8 cellular contexts compared by ENCODE assay signal in the genomic region with DNA sequence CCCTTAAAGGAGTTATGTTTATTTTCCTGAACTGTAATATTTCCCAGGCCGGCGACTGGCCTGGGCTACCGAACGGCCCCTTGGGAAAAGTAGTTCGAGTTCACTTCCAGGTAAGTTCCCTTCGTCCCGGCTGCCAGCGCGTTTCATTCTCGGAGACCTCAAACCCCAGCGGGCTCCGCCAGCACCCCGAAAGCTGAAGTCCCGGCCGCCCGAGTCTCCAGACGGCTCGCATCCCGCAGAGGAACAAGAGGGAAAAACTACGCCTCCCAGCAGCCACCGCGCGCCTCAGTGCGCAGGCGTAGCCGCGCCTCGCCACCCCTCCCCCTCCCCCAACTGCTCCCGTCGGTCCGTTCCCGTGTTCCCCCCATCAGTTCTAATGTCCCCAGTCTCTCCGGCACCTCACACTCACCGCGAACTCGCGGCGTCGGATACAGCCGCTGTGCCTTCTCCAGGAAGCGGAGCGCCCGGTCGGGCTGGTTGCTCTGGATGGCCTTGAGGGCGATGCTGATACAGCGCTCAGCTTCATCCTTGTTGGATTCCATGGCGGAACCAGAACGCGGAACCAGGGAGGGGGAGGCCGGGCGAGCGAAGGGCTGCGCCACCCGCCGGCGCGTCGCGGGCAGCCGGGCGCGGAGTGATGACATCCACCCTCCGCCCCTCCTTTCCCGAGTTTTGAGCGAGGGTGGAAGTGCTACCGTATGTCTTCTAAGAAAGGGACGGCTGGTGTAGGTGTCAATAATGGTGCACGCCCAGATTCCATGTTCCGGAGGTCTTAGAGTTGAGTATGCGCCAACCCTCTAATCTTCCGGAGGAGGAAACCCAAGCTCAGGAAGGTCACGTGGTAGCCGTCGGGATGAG. TPM values are rescaled to one million over a fixed set of nuclear protein-coding genes. Genes with fewer than 3 reads are reported as not detected.
DNase-seq lines count a peak whose midpoint lies in the region; ATAC-seq and TF ChIP-seq lines count a peak whose summit lies in the region.

A gene (minus strand): TSS at position 564 of the 858 bp plus-strand sequence. CDS start 22 bp downstream, at position 542.

- peaks cover 7% of the 10 kb centered on the region for H3K79me1 ChIP-seq in trophoblast cell (ENCODE audit: low read length)

- peak within 1 kb of the TSS; percentile 100 for H3K9ac ChIP-seq in trophoblast cell (ENCODE audit: low read length)

- peak within 1 kb of the TSS; percentile 85 for H3K18ac ChIP-seq in trophoblast cell (ENCODE audit: low read length)

- ATAC-seq in HG02870 (IDR thresholded peaks at IDR 0.05; ENCODE audit: unreplicated experiment), result peak; percentile 79
- ATAC-seq in heart left ventricle, result peak; percentile 85 to 94 (median 92)

- H3K9me3 ChIP-seq in adrenal gland (replicated peaks in 1 of 3) (no peaks in the 10 kb centered on the region), heart left ventricle (no peaks in the 10 kb centered on the region), trophoblast cell (ENCODE audit: insufficient read depth, low read depth, low read length) (no peaks in the 10 kb centered on the region), tibial nerve (no peaks in the 10 kb centered on the region)

- H4K12ac ChIP-seq in trophoblast cell (ENCODE audit: low read depth, low read length), result peak within 1 kb of the TSS; percentile 94

- peak within 1 kb of the TSS; percentile 50 to 85 (median 80) for H3K4me3 ChIP-seq in adrenal gland
- H3K4me3 ChIP-seq in heart left ventricle, result peak within 1 kb of the TSS; percentile 73 to 98 (median 90)
- peak within 1 kb of the TSS; percentile 97 for H3K4me3 ChIP-seq in trophoblast cell (ENCODE audit: low read depth, low read length)
- H3K4me3 ChIP-seq in tibial nerve, result peak within 1 kb of the TSS; percentile 78 to 94 (median 78)

- in situ Hi-C loops in GM13976 (cut with MboI; ENCODE audit: low sequenced_read_pairs, unreplicated experiment), result loop anchor here (25.0 kb wide), 2 partner anchors 708 to 808 kb away; a partner anchor contains a TSS

- no peak within 1 kb of the TSS for H3K23ac ChIP-seq in trophoblast cell (ENCODE audit: low read length)

- intact Hi-C loops in adrenal gland (cut with DNase I), result loop anchor here in 1 of 2 donors (5.0 kb wide), 1 partner anchor 192 kb away; no protein-coding TSS in a partner anchor
- intact Hi-C loops in heart left ventricle (cut with DNase I), result loop anchor here in 1 of 10 donors (5.0 to 10.0 kb wide), 2 partner anchors 740 to 808 kb away; a partner anchor contains a TSS

- H3K36me3 ChIP-seq in adrenal gland (replicated peaks in 1 of 2) (peaks cover 0 to 5% of the 10 kb centered on the region in 2 donors), heart left ventricle (peaks cover 0 to 28% (median 16%) of the 10 kb centered on the region in 9 donors), trophoblast cell (ENCODE audit: control insufficient read depth in 1 of 2, insufficient read depth in 2 of 2, low read length in 2 of 2) (peaks cover 4 to 15% of the 10 kb centered on the region in 2 experiments), tibial nerve (peaks cover 0 to 20% (median 0%) of the 10 kb centered on the region in 3 donors)

- peak within 1 kb of the TSS; percentile 57 for H2BK120ac ChIP-seq in trophoblast cell (ENCODE audit: insufficient read depth, low read length, poor library complexity)

- H2BK5ac ChIP-seq in trophoblast cell (ENCODE audit: low read depth, low read length, poor library complexity), result peak within 1 kb of the TSS; percentile 95

- H2AK5ac ChIP-seq in trophoblast cell (ENCODE audit: low read length), result peak within 1 kb of the TSS; percentile 26

- peak; percentile 24 to 96 for TF ChIP-seq EP300 in tibial nerve (IDR thresholded peaks at IDR 0.05)

- DNase-seq in GM13976 (ENCODE audit: low spot score) (peak; percentile 95), NCI-H146 treated with DMSO at 0.1 percent for 48 hours (lab: John Stamatoyannopoulos, UW; ENCODE audit: unreplicated experiment) (peak; percentile 93), T-helper 1 cell (peak; percentile 79 to 94 (median 85)), adrenal gland (peak; percentile 89 to 95 (median 92)), heart left ventricle (peak; percentile 92 to 95 (median 92)), trophoblast cell (peak; percentile 91 to 96), tibial nerve (ENCODE audit: low spot score in 2 of 2) (peak; percentile 79 to 83)

- H2AFZ ChIP-seq in trophoblast cell (ENCODE audit: insufficient read depth, low read length, poor library complexity), result peak within 1 kb of the TSS; percentile 76

- H3K4ac ChIP-seq in trophoblast cell (ENCODE audit: low read depth, low read length), result peak within 1 kb of the TSS; percentile 66

- no peak within 1 kb of the TSS for H2BK12ac ChIP-seq in trophoblast cell (ENCODE audit: low read length)

- peaks cover 4% of the 10 kb centered on the region for H3K79me2 ChIP-seq in trophoblast cell (ENCODE audit: control insufficient read depth, insufficient read depth, low read length, poor library complexity)

- peak within 1 kb of the TSS; percentile 96 for H3K14ac ChIP-seq in trophoblast cell (ENCODE audit: low read length)

- H4K8ac ChIP-seq in trophoblast cell (ENCODE audit: low read depth, low read length), result peak within 1 kb of the TSS; percentile 97

- H4K91ac ChIP-seq in trophoblast cell (ENCODE audit: low read depth, low read length), result peak within 1 kb of the TSS; percentile 97

- H3K4me1 ChIP-seq in adrenal gland (replicated peaks in 1 of 2) (peaks cover 13 to 23% of the 10 kb centered on the region in 2 donors), heart left ventricle (peaks cover 0 to 42% (median 30%) of the 10 kb centered on the region in 12 donors), trophoblast cell (ENCODE audit: control insufficient read depth in 1 of 2, insufficient read depth in 2 of 2, low read length in 2 of 2) (peaks cover 0 to 6% of the 10 kb centered on the region in 2 experiments), tibial nerve (peaks cover 0 to 43% (median 14%) of the 10 kb centered on the region in 4 donors)

- TF ChIP-seq POLR2A in adrenal gland (IDR thresholded peaks at IDR 0.05) (peak; percentile 81 to 83), heart left ventricle (IDR thresholded peaks at IDR 0.05) (peak in 1 of 2 donors; percentile 69), tibial nerve (IDR thresholded peaks at IDR 0.05) (peak; percentile 48 to 77)

- WGBS in adrenal gland, 4 donors, result 0 to 1% (median 0%) methylated on average over 12 to 74 of the region's 74 CpGs
- 0% methylated on average over 42 to 74 of the region's 74 CpGs for WGBS in heart left ventricle, 4 donors
- no CpG with 5 or more reads among the region's 74 CpGs for WGBS in trophoblast cell (ENCODE audit: extremely low coverage, insufficient coverage, insufficient read length)
- WGBS in tibial nerve, 2 donors, result 1% methylated on average over 72 to 73 of the region's 74 CpGs

- H3K27me3 ChIP-seq in adrenal gland (no peaks in the 10 kb centered on the region), heart left ventricle (no peaks in the 10 kb centered on the region), trophoblast cell (ENCODE audit: insufficient read depth, low read length) (no peaks in the 10 kb centered on the region), tibial nerve (no peaks in the 10 kb centered on the region)

- peak within 1 kb of the TSS; percentile 89 to 98 (median 95) for H3K27ac ChIP-seq in adrenal gland
- peak within 1 kb of the TSS; percentile 87 to 98 (median 97) for H3K27ac ChIP-seq in heart left ventricle
- peak within 1 kb of the TSS; percentile 96 for H3K27ac ChIP-seq in trophoblast cell (ENCODE audit: low read depth, low read length)
- peak within 1 kb of the TSS; percentile 91 to 100 (median 94) for H3K27ac ChIP-seq in tibial nerve

- TF ChIP-seq CTCF in GM13976 (IDR thresholded peaks at IDR 0.05; ENCODE audit: borderline replicate concordance, control extremely low read depth, extremely low read depth, insufficient read depth, missing control alignments) (no peak), adrenal gland (IDR thresholded peaks at IDR 0.05) (peak in 1 of 6 experiments; percentile 4), heart left ventricle (IDR thresholded peaks at IDR 0.05) (peak in 1 of 12 donors; percentile 10), tibial nerve (IDR thresholded peaks at IDR 0.05) (peak in 2 of 5 experiments; percentile 3 to 67)

- peak within 1 kb of the TSS; percentile 68 for H3K4me2 ChIP-seq in trophoblast cell (ENCODE audit: low read length)

RNA-seq across cellular contexts. Expression of the gene that starts here (rescaled TPM):
- total RNA-seq in adrenal gland (10 to 100 TPM; 36.3 to 67.0 (median 49.3) TPM), heart left ventricle (10 to 100 TPM; 23.8 to 42.5 (median 29.1) TPM), tibial nerve (100 to 1,000 TPM in 2 of 4 donors, 10 to 100 TPM in 2; 81.3 to 115 (median 98.9) TPM)
- polyA plus RNA-seq in adrenal gland (10 to 100 TPM; 37.4 to 47.8 (median 37.9) TPM), heart left ventricle (10 to 100 TPM; 21.1 to 36.0 TPM)
- polyA plus RNA-seq in trophoblast cell (2013), result 17.3 and 17.4 TPM in 2 replicates

Comparison
In these comparisons a context has a peak if more than half of its experiments do, and no peak if none do; other contexts are left out.
1. Peak in every context shown above with its lines: DNase-seq, ATAC-seq, H3K4me3 ChIP-seq and H3K27ac ChIP-seq.